In genomic region chr20:38338849-38339520, GRCh38 we compare ENCODE assay signal across 12 cellular contexts. TPM values are rescaled to one million over a fixed set of nuclear protein-coding genes. Genes with fewer than 3 reads are reported as not detected.
DNase-seq lines count a peak whose midpoint lies in the region; ATAC-seq and TF ChIP-seq lines count a peak whose summit lies in the region.
"Had no signal": no experiment of that assay in that cellular context is flagged by ENCODE, and none has a peak within 500 bp of the region (broad histone marks: within the 10 kb centered on the region; RNA-seq: fewer than 3 reads in every experiment).

No MANE protein-coding gene starts in this region.

- H3K79me2 ChIP-seq in HCT116 (ENCODE audit: insufficient read depth, low read length) (no peaks in the 10 kb centered on the region), OCI-LY3 (ENCODE audit: low read length) (no peaks in the 10 kb centered on the region), mesendoderm (ENCODE audit: control insufficient read depth, insufficient read depth, low read length) (no peaks in the 10 kb centered on the region)

- no peak overlapping the region for H3K18ac ChIP-seq in mesendoderm (ENCODE audit: low read length)

- POLR2A ChIA-PET in HCT116 (lab: Charles Lee) = no interaction called here

- peaks cover 7% of the 10 kb centered on the region for H3K9me3 Mint-ChIP-seq in mesothelial cell of epicardium

- no peak overlapping the region for H3K4me3 ChIP-seq in HCT116 (replicated peaks in 1 of 2; ENCODE audit: low read depth in 1 of 2, low read length in 2 of 2)
- no peak overlapping the region for H3K4me3 ChIP-seq in OCI-LY3 (ENCODE audit: low read length)
- no peak overlapping the region for H3K4me3 ChIP-seq in epithelial cell of esophagus (ENCODE audit: low read length)
- H3K4me3 ChIP-seq in mesendoderm (ENCODE audit: low read length) = no peak overlapping the region
- H3K4me3 ChIP-seq in gastroesophageal sphincter = no peak overlapping the region
- H3K4me3 ChIP-seq: pancreas, Peyer's patch had no signal

- no peak overlapping the region for H3K4me3 Mint-ChIP-seq in mesothelial cell of epicardium

- H3K27ac ChIP-seq in HCT116 (ENCODE audit: low read depth, low read length) (no peak overlapping the region), OCI-LY3 (ENCODE audit: low read length) (no peak overlapping the region), mesendoderm (ENCODE audit: low read depth, low read length) (no peak overlapping the region), gastroesophageal sphincter (no peak overlapping the region)
- H3K27ac ChIP-seq: pancreas, Peyer's patch had no signal

- intact Hi-C loops in HCT116 (cut with micrococcal nuclease) = no loop called here

- H3K36me3 ChIP-seq in HCT116 (ENCODE audit: control insufficient read depth in 1 of 2, insufficient read depth in 2 of 2, low read length in 2 of 2) (no peaks in the 10 kb centered on the region), OCI-LY3 (replicated peaks; ENCODE audit: low read depth, low read length) (no peaks in the 10 kb centered on the region), mesendoderm (ENCODE audit: control insufficient read depth, insufficient read depth, low read length) (no peaks in the 10 kb centered on the region), gastroesophageal sphincter (no peaks in the 10 kb centered on the region)
- H3K36me3 ChIP-seq: pancreas, Peyer's patch had no signal

- H3K27me3 Mint-ChIP-seq in mesothelial cell of epicardium (ENCODE audit: low read depth) = peaks cover 9% of the 10 kb centered on the region

- no peaks in the 10 kb centered on the region for H4K20me1 ChIP-seq in HCT116 (ENCODE audit: insufficient read depth)
- no peaks in the 10 kb centered on the region; the same call in 1 of the 2 replicates for H4K20me1 ChIP-seq in OCI-LY3 (ENCODE audit: insufficient read depth, low read length)

- H4K5ac ChIP-seq in mesendoderm (ENCODE audit: low read length) = no peak overlapping the region

- H3K23ac ChIP-seq in mesendoderm (ENCODE audit: low read length) = no peak overlapping the region

- ATAC-seq in HCT116 (no peak), gastroesophageal sphincter (no peak)

- H3K27ac Mint-ChIP-seq in mesothelial cell of epicardium = no peak overlapping the region

- H3K4me1 ChIP-seq in HCT116 (ENCODE audit: control insufficient read depth in 1 of 2, insufficient read depth in 2 of 2, low read length in 2 of 2) (no peaks in the 10 kb centered on the region), OCI-LY3 (ENCODE audit: low read length) (no peaks in the 10 kb centered on the region), mesendoderm (ENCODE audit: control insufficient read depth, low read depth, low read length) (peaks cover 1% of the 10 kb centered on the region), gastroesophageal sphincter (peaks cover 0 to 5% (median 0%) of the 10 kb centered on the region in 3 donors)
- H3K4me1 ChIP-seq: pancreas had no signal

- no peak for DNase-seq in HCT116 (ENCODE audit: low read depth, low spot score)
- DNase-seq in epithelial cell of esophagus (ENCODE audit: low read depth) = peak; percentile 55
- DNase-seq in mesendoderm = peak; percentile 79
- DNase-seq in NCI-H187 treated with DMSO at 0.1 percent for 48 hours (lab: John Stamatoyannopoulos, UW) = no peak
- DNase-seq in mesothelial cell of epicardium (ENCODE audit: low spot score in 2 of 2, unreplicated experiment in 2 of 2) = no peak
- no peak for DNase-seq in activated gamma-delta T cell treated with Interleukin-2 at 50 U/mL for 16 hours
- DNase-seq: activated CD4-positive, alpha-beta T cell treated with anti-CD3 and anti-CD28 coated beads, Interleukin-2, amount 50 U/mL, for 1 hour; pancreas had no signal

- H4K8ac ChIP-seq in mesendoderm (ENCODE audit: low read depth, low read length) = no peak overlapping the region

- H3K27me3 ChIP-seq in HCT116 (ENCODE audit: insufficient read depth, low read length) = no peaks in the 10 kb centered on the region
- H3K27me3 ChIP-seq in OCI-LY3 (ENCODE audit: low read depth, low read length) = peaks cover 49% of the 10 kb centered on the region
- no peaks in the 10 kb centered on the region for H3K27me3 ChIP-seq in mesendoderm (ENCODE audit: insufficient read depth, low read length, poor library complexity)
- H3K27me3 ChIP-seq in gastroesophageal sphincter = peaks cover 54% of the 10 kb centered on the region
- H3K27me3 ChIP-seq: pancreas, Peyer's patch had no signal

- no peaks in the 10 kb centered on the region for H3K79me1 ChIP-seq in mesendoderm (ENCODE audit: low read length)

- no peak overlapping the region for H3K4ac ChIP-seq in mesendoderm (ENCODE audit: low read depth, low read length)

- RAD21 ChIA-PET in HCT116 (lab: Charles Lee; ENCODE audit: low non-redundant PET in 1 of 2, low total read pairs in 2 of 2, uncharacterized antibody in 2 of 2, unreplicated experiment in 2 of 2) = interaction anchor here (0.7 to 1.1 kb wide), 2 partner anchors 60 to 70 kb away, joined by 3 read pairs; no protein-coding TSS in a partner anchor

- H3K9me3 ChIP-seq in HCT116 (ENCODE audit: control insufficient read depth in 1 of 2, insufficient read depth in 1 of 2, low read depth in 1 of 2, low read length in 2 of 2) (peaks cover 10 to 17% of the 10 kb centered on the region in 2 experiments; a peak in 2 of 4 replicates), OCI-LY3 (ENCODE audit: insufficient read depth, low read length) (no peaks in the 10 kb centered on the region), gastroesophageal sphincter (peaks cover 0 to 19% (median 0%) of the 10 kb centered on the region in 3 donors)
- H3K9me3 ChIP-seq: pancreas had no signal

- no peak overlapping the region for H3K9ac ChIP-seq in HCT116 (ENCODE audit: low read length)
- H3K9ac ChIP-seq in OCI-LY3 (ENCODE audit: low read length) = no peak overlapping the region
- H3K9ac ChIP-seq in mesendoderm (ENCODE audit: low read length) = no peak overlapping the region

- TF ChIP-seq EP300 in gastroesophageal sphincter (IDR thresholded peaks at IDR 0.05) = no peak

- TF ChIP-seq POLR2A in HCT116 (IDR thresholded peaks at IDR 0.05; ENCODE audit: borderline replicate concordance, extremely low read depth, insufficient read depth, insufficient read length) (no peak), gastroesophageal sphincter (IDR thresholded peaks at IDR 0.05) (no peak)

- no peak overlapping the region for H2AFZ ChIP-seq in HCT116 (ENCODE audit: low read depth, low read length, poor library complexity, severe bottlenecking)
- no peak overlapping the region for H2AFZ ChIP-seq in OCI-LY3 (ENCODE audit: low read depth, low read length)

- H3K4me1 Mint-ChIP-seq in mesothelial cell of epicardium = peaks cover 11% of the 10 kb centered on the region

- no peak overlapping the region for H2BK15ac ChIP-seq in mesendoderm (replicated peaks; ENCODE audit: low read depth)

- no TSS peak for BruUV-seq in HCT116 (replicated peaks; lab: Mats Ljungman, UMichigan)

- H2AK5ac ChIP-seq in mesendoderm (ENCODE audit: low read length) = no peak overlapping the region

- H3K4me2 ChIP-seq in HCT116 (ENCODE audit: low read length) (no peak overlapping the region), OCI-LY3 (ENCODE audit: low read length) (no peak overlapping the region), mesendoderm (ENCODE audit: low read length) (no peak overlapping the region)

- H2BK5ac ChIP-seq in mesendoderm (ENCODE audit: low read length) = no peak overlapping the region

- H2BK120ac ChIP-seq in mesendoderm (ENCODE audit: low read depth, low read length) = no peak overlapping the region

- TF ChIP-seq CTCF in HCT116 (IDR thresholded peaks at IDR 0.05 in 2 of 3, conservative IDR thresholded peaks at IDR 0.05 in 1 of 3; ENCODE audit: borderline replicate concordance in 1 of 3, insufficient read depth in 1 of 3, low read depth in 2 of 3, low read length in 2 of 3) = 0 out of 6 replicates have a peak, but pooled peaks of 1 of the 3 experiments have one; percentile 11
- peak; percentile 44 for TF ChIP-seq CTCF in OCI-LY3 (IDR thresholded peaks at IDR 0.05; ENCODE audit: low read depth, low read length)
- TF ChIP-seq CTCF in epithelial cell of esophagus (IDR thresholded peaks at IDR 0.05; ENCODE audit: insufficient read depth, low read depth, low read length, missing control alignments) = peak; percentile 53
- TF ChIP-seq CTCF in gastroesophageal sphincter (IDR thresholded peaks at IDR 0.05) = no peak
- TF ChIP-seq CTCF in mesothelial cell of epicardium (IDR thresholded peaks at IDR 0.05; ENCODE audit: unreplicated experiment) = no peak

- H3K36me3 Mint-ChIP-seq in mesothelial cell of epicardium = no peaks in the 10 kb centered on the region

- peak; percentile 12; the same call in 1 of the 2 replicates for TF ChIP-seq RAD21 in HCT116 (IDR thresholded peaks at IDR 0.05; ENCODE audit: low read depth)

- CTCF ChIA-PET in HCT116 (lab: Charles Lee) = interaction anchor here (1.7 to 3.2 kb wide), 2 partner anchors 15 to 70 kb away, joined by 4 to 15 read pairs; no protein-coding TSS in a partner anchor

- no CpG with 5 or more reads among the region's 7 CpGs for WGBS in mesendoderm (ENCODE audit: extremely low coverage, insufficient coverage, low lambda C conversion rate)
- 50 to 63% methylated on average over 2 to 7 of the region's 7 CpGs for WGBS in gastroesophageal sphincter (ENCODE audit: low coverage in 1 of 2), 2 donors

- H3K56ac ChIP-seq in mesendoderm (ENCODE audit: low read length) = no peak overlapping the region

- no peaks in the 10 kb centered on the region for H3K9me2 ChIP-seq in HCT116 (ENCODE audit: insufficient read depth)

TF ChIP-seq in HCT116, 20 proteins besides CTCF, POLR2A, EP300 and RAD21 (continues in another document):
- no peak for TF ChIP-seq JUND (IDR thresholded peaks at IDR 0.05)
- TF ChIP-seq CBX3 (IDR thresholded peaks at IDR 0.05; ENCODE audit: low read depth) = no peak
- TF ChIP-seq EZH2phosphoT487 (IDR thresholded peaks at IDR 0.05; ENCODE audit: borderline replicate concordance) = no peak
- TF ChIP-seq ELF1 (IDR thresholded peaks at IDR 0.05; ENCODE audit: borderline replicate concordance, low read depth) = no peak

RNA-seq across cellular contexts. Expression of gene LBP, which starts 7.3 kb away (rescaled TPM):
- total RNA-seq in HCT116 (2021; ENCODE audit: unreplicated experiment) (0.15 TPM), gastroesophageal sphincter (1 to 10 TPM in 1 of 4 donors, under 1 TPM in 1, not detected in 2; 0.19 to 1.8 TPM), mesothelial cell of epicardium (not detected in 3 replicates)
- not detected in 2 replicates for polyA plus RNA-seq in HCT116 (2012)
- polyA plus RNA-seq in mesendoderm (2013, experiment 1 of 2) = 0.27 TPM
- polyA plus RNA-seq in mesendoderm (2013, experiment 2 of 2) = 0.21 TPM
- total RNA-seq: G401, Peyer's patch had no signal

RNA-seq across cellular contexts. Expression of gene BPI, which starts 35.0 kb away (rescaled TPM):
- total RNA-seq in HCT116 (2021; ENCODE audit: unreplicated experiment) (not detected), gastroesophageal sphincter (under 1 TPM in 2 of 4 donors, not detected in 2; 0.27 to 0.47 TPM), mesothelial cell of epicardium (not detected in 3 replicates)
- not detected in 2 replicates for polyA plus RNA-seq in HCT116 (2012)
- not detected for polyA plus RNA-seq in mesendoderm (2013, experiment 1 of 2)
- not detected for polyA plus RNA-seq in mesendoderm (2013, experiment 2 of 2)
- total RNA-seq: G401, Peyer's patch had no signal
- polyA plus RNA-seq: pancreas had no signal

Comparison
In these comparisons a context has a peak if more than half of its experiments do, and no peak if none do; other contexts are left out.
1. DNase-seq: peak in epithelial cell of esophagus (single experiment) and mesendoderm (single experiment); none in HCT116 (single experiment), NCI-H187 treated with DMSO at 0.1 percent for 48 hours (single experiment), mesothelial cell of epicardium (0 of 2) and activated gamma-delta T cell treated with Interleukin-2 at 50 U/mL for 16 hours (single experiment).
2. CTCF ChIP-seq: peak in OCI-LY3 (single experiment) and epithelial cell of esophagus (single experiment); none in gastroesophageal sphincter (0 of 4) and mesothelial cell of epicardium (single experiment).